Comparison of ENCODE assay signal across 18 cellular contexts in the genomic region with DNA sequence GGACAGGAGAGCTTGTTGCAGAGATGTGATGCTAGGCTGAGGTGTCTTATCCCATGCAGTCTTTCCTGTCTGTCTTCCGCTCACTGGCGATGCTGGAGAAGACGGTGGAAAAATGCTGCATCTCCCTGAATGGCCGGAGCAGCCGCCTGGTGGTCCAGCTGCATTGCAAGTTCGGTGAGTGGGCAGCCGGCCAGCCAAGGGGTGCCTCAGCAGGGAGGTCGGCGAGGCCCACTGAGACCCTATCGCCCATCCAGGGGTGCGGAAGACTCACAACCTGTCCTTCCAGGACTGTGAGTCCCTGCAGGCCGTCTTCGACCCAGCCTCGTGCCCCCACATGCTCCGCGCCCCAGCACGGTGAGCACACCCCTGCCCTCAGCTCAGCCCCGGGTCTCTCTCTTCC. TPM values are rescaled to one million over a fixed set of nuclear protein-coding genes. Genes with fewer than 3 reads are reported as not detected.
DNase-seq lines count a peak whose midpoint lies in the region; ATAC-seq and TF ChIP-seq lines count a peak whose summit lies in the region.
"Had no signal": no experiment of that assay in that cellular context is flagged by ENCODE, and none has a peak within 500 bp of the region (broad histone marks: within the 10 kb centered on the region; RNA-seq: fewer than 3 reads in every experiment).

No MANE protein-coding gene starts in this region.

- peaks cover 4% of the 10 kb centered on the region in 2 donors for H3K4me1 ChIP-seq in breast epithelium

- POLR2A ChIA-PET in MCF 10A (lab: Yijun Ruan, JAX), result interaction anchor here (0.5 to 0.6 kb wide), 2 partner anchors 27 to 38 kb away, joined by 3 to 4 read pairs; no protein-coding TSS in a partner anchor

- H3K9me3 Mint-ChIP-seq in MCF 10A (ENCODE audit: unreplicated experiment), result no peaks in the 10 kb centered on the region
- H3K9me3 Mint-ChIP-seq in activated T-helper 1 cell treated with anti-CD3 and anti-CD28 coated beads, Interleukin-12 subunit alpha, Interleukin-12 subunit beta, Interleukin-2, Interleukin-4 antibody, amounts not matched to agents 30 ng/mL and 10 ng/mL and 1 ng/mL, durations not matched to agents 14 hours and 24 hours and 36 hours, result no peaks in the 10 kb centered on the region
- no peaks in the 10 kb centered on the region for H3K9me3 Mint-ChIP-seq in naive B cell

- H3K4me3 ChIP-seq in breast epithelium, result no peak overlapping the region

- peak overlapping the region; percentile 35 for H3K4me3 Mint-ChIP-seq in MCF 10A (ENCODE audit: unreplicated experiment)
- H3K4me3 Mint-ChIP-seq in activated T-helper 1 cell treated with anti-CD3 and anti-CD28 coated beads, Interleukin-12 subunit alpha, Interleukin-12 subunit beta, Interleukin-2, Interleukin-4 antibody, amounts not matched to agents 30 ng/mL and 10 ng/mL and 1 ng/mL, durations not matched to agents 14 hours and 24 hours and 36 hours, result peak overlapping the region; percentile 90
- peak overlapping the region; percentile 45 to 82 (median 66) for H3K4me3 Mint-ChIP-seq in naive B cell

- no peaks in the 10 kb centered on the region for H3K27me3 Mint-ChIP-seq in MCF 10A (ENCODE audit: insufficient read depth, unreplicated experiment)
- H3K27me3 Mint-ChIP-seq in activated T-helper 1 cell treated with anti-CD3 and anti-CD28 coated beads, Interleukin-12 subunit alpha, Interleukin-12 subunit beta, Interleukin-2, Interleukin-4 antibody, amounts not matched to agents 30 ng/mL and 10 ng/mL and 1 ng/mL, durations not matched to agents 14 hours and 24 hours and 36 hours (ENCODE audit: insufficient read depth), result no peaks in the 10 kb centered on the region
- no peaks in the 10 kb centered on the region for H3K27me3 Mint-ChIP-seq in naive B cell

- DNase-seq in MCF 10A (ENCODE audit: unreplicated experiment) (no peak), breast epithelium (ENCODE audit: low spot score in 2 of 2) (no peak), naive B cell (no peak), NCI-H524 (lab: John Stamatoyannopoulos, UW) (no peak), kidney tubule cell (ENCODE audit: low spot score) (no peak)
- DNase-seq in activated T-helper 1 cell treated with anti-CD3 and anti-CD28 coated beads, Interleukin-12 subunit alpha, Interleukin-12 subunit beta, Interleukin-2, Interleukin-4 antibody, amounts not matched to agents 30 ng/mL and 10 ng/mL and 1 ng/mL, durations not matched to agents 14 hours and 24 hours and 36 hours (ENCODE audit: low spot score), result no peak
- DNase-seq: DMS153; MM.1S; NCI-H2081; NCI-H524 treated with DMSO at 0.1 percent for 48 hours; Peyer's patch; right lobe of liver; stimulated activated CD4-positive, alpha-beta T cell treated with anti-CD3 and anti-CD28 coated beads, Interleukin-2, amount 100 ng/mL, for 48 hours; stimulated activated CD8-positive, alpha-beta memory T cell treated with anti-CD3 and anti-CD28 coated beads, Interleukin-4, amount 100 ng/mL, for 48 hours; upper lobe of right lung; WERI-Rb-1 had no signal

- H3K36me3 Mint-ChIP-seq in MCF 10A (ENCODE audit: insufficient read depth, unreplicated experiment) (peaks cover 45% of the 10 kb centered on the region), naive B cell (no peaks in the 10 kb centered on the region)
- H3K36me3 Mint-ChIP-seq in activated T-helper 1 cell treated with anti-CD3 and anti-CD28 coated beads, Interleukin-12 subunit alpha, Interleukin-12 subunit beta, Interleukin-2, Interleukin-4 antibody, amounts not matched to agents 30 ng/mL and 10 ng/mL and 1 ng/mL, durations not matched to agents 14 hours and 24 hours and 36 hours (ENCODE audit: low read depth), result peaks cover 22% of the 10 kb centered on the region

- no TSS peak for BruUV-seq in MCF 10A (replicated peaks; lab: Mats Ljungman, UMichigan)

- intact Hi-C loops in MCF 10A (cut with micrococcal nuclease) (no loop called here), breast epithelium (cut with DNase I; ENCODE audit: low total_unique reads) (loop anchor here (5.0 to 10.0 kb wide), 2 partner anchors 36 to 111 kb away; partner anchors contain the start of genes CDK2AP2 and PITPNM1)
- intact Hi-C loops in activated T-helper 1 cell treated with anti-CD3 and anti-CD28 coated beads, Interleukin-12 subunit alpha, Interleukin-12 subunit beta, Interleukin-2, Interleukin-4 antibody, amounts not matched to agents 30 ng/mL and 10 ng/mL and 1 ng/mL, durations not matched to agents 14 hours and 24 hours and 36 hours (cut with micrococcal nuclease), result no loop called here

- H3K9me3 ChIP-seq in breast epithelium, result no peaks in the 10 kb centered on the region
- H3K9me3 ChIP-seq: Peyer's patch, right lobe of liver, upper lobe of right lung had no signal

- no peak overlapping the region for H3K27ac Mint-ChIP-seq in MCF 10A (ENCODE audit: low read depth, unreplicated experiment)
- no peak overlapping the region for H3K27ac Mint-ChIP-seq in activated T-helper 1 cell treated with anti-CD3 and anti-CD28 coated beads, Interleukin-12 subunit alpha, Interleukin-12 subunit beta, Interleukin-2, Interleukin-4 antibody, amounts not matched to agents 30 ng/mL and 10 ng/mL and 1 ng/mL, durations not matched to agents 14 hours and 24 hours and 36 hours
- H3K27ac Mint-ChIP-seq in naive B cell, result peak overlapping the region in 2 of 6 donors; percentile 32 to 81

- ATAC-seq in naive B cell (ENCODE audit: low read depth in 2 of 2), result no peak
- no peak for ATAC-seq in GM19328 (IDR thresholded peaks at IDR 0.05; ENCODE audit: unreplicated experiment)
- ATAC-seq in HG03520 (IDR thresholded peaks at IDR 0.05; ENCODE audit: unreplicated experiment), result no peak
- ATAC-seq: right lobe of liver, upper lobe of right lung had no signal

- H3K27ac ChIP-seq in breast epithelium, result no peak overlapping the region
- H3K27ac ChIP-seq: Peyer's patch, right lobe of liver, upper lobe of right lung, WERI-Rb-1 had no signal

- TF ChIP-seq POLR2A in breast epithelium (IDR thresholded peaks at IDR 0.05), result no peak

- no peaks in the 10 kb centered on the region for H3K27me3 ChIP-seq in breast epithelium
- H3K27me3 ChIP-seq: Peyer's patch, right lobe of liver, upper lobe of right lung had no signal

- H3K36me3 ChIP-seq in breast epithelium, result no peaks in the 10 kb centered on the region

- CTCF ChIA-PET in MCF 10A (lab: Yijun Ruan, JAX), result interaction anchor here (0.9 kb wide), 1 partner anchor 42 kb away, joined by 3 read pairs; no protein-coding TSS in a partner anchor

- no peak for TF ChIP-seq CTCF in MCF 10A (IDR thresholded peaks at IDR 0.05; ENCODE audit: unreplicated experiment)
- TF ChIP-seq CTCF in breast epithelium (IDR thresholded peaks at IDR 0.05), result no peak

- H3K4me1 Mint-ChIP-seq in MCF 10A (ENCODE audit: insufficient read depth, unreplicated experiment), result peaks cover 17% of the 10 kb centered on the region
- H3K4me1 Mint-ChIP-seq in activated T-helper 1 cell treated with anti-CD3 and anti-CD28 coated beads, Interleukin-12 subunit alpha, Interleukin-12 subunit beta, Interleukin-2, Interleukin-4 antibody, amounts not matched to agents 30 ng/mL and 10 ng/mL and 1 ng/mL, durations not matched to agents 14 hours and 24 hours and 36 hours (ENCODE audit: low read depth), result peaks cover 51% of the 10 kb centered on the region
- peaks cover 50 to 65% (median 58%) of the 10 kb centered on the region in 3 donors for H3K4me1 Mint-ChIP-seq in naive B cell

RNA-seq across cellular contexts. Expression of gene RAD9A, which starts 1.7 kb away (rescaled TPM):
- total RNA-seq in MCF 10A (2022) (9.9 and 18.3 TPM in 2 replicates), breast epithelium (10 to 100 TPM; 11.0 to 31.0 (median 24.6) TPM)
- total RNA-seq in activated T-helper 1 cell treated with anti-CD3 and anti-CD28 coated beads, Interleukin-12 subunit alpha, Interleukin-12 subunit beta, Interleukin-2, Interleukin-4 antibody, amounts not matched to agents 30 ng/mL and 10 ng/mL and 1 ng/mL, durations not matched to agents 14 hours and 24 hours and 36 hours, result 30.7 and 31.6 TPM in 2 replicates
- 10 to 100 TPM in 4 of 6 donors, 1 to 10 TPM in 2; 6.7 to 17.5 (median 11.0) TPM for polyA plus RNA-seq in naive B cell (ENCODE audit: low read depth in 6 of 6)

RNA-seq across cellular contexts. Expression of gene PPP1CA, which starts 8.2 kb away (rescaled TPM):
- 123 and 143 TPM in 2 replicates for total RNA-seq in MCF 10A (2022)
- 10 to 100 TPM; 73.1 to 91.9 (median 76.7) TPM for total RNA-seq in breast epithelium
- 260 and 263 TPM in 2 replicates for total RNA-seq in activated T-helper 1 cell treated with anti-CD3 and anti-CD28 coated beads, Interleukin-12 subunit alpha, Interleukin-12 subunit beta, Interleukin-2, Interleukin-4 antibody, amounts not matched to agents 30 ng/mL and 10 ng/mL and 1 ng/mL, durations not matched to agents 14 hours and 24 hours and 36 hours
- 100 to 1,000 TPM; 492 to 795 (median 530) TPM for polyA plus RNA-seq in naive B cell (ENCODE audit: low read depth in 6 of 6)

RNA-seq across cellular contexts. Expression of gene TBC1D10C, which starts 10.4 kb away (rescaled TPM):
- total RNA-seq in MCF 10A (2022) (not detected in 2 replicates), breast epithelium (1 to 10 TPM in 2 of 3 donors, under 1 TPM in 1; 0.66 to 2.0 (median 1.6) TPM)
- 131 and 135 TPM in 2 replicates for total RNA-seq in activated T-helper 1 cell treated with anti-CD3 and anti-CD28 coated beads, Interleukin-12 subunit alpha, Interleukin-12 subunit beta, Interleukin-2, Interleukin-4 antibody, amounts not matched to agents 30 ng/mL and 10 ng/mL and 1 ng/mL, durations not matched to agents 14 hours and 24 hours and 36 hours
- 100 to 1,000 TPM; 190 to 304 (median 239) TPM for polyA plus RNA-seq in naive B cell (ENCODE audit: low read depth in 6 of 6)

RNA-seq across cellular contexts. Expression of gene CLCF1, which starts 20.0 kb away (rescaled TPM):
- total RNA-seq in MCF 10A (2022), result 5.8 and 7.0 TPM in 2 replicates
- 10 to 100 TPM in 2 of 3 donors, 1 to 10 TPM in 1; 3.2 to 11.1 (median 10.2) TPM for total RNA-seq in breast epithelium
- 0.64 and 0.73 TPM in 2 replicates for total RNA-seq in activated T-helper 1 cell treated with anti-CD3 and anti-CD28 coated beads, Interleukin-12 subunit alpha, Interleukin-12 subunit beta, Interleukin-2, Interleukin-4 antibody, amounts not matched to agents 30 ng/mL and 10 ng/mL and 1 ng/mL, durations not matched to agents 14 hours and 24 hours and 36 hours
- polyA plus RNA-seq in naive B cell (ENCODE audit: low read depth in 6 of 6), result 10 to 100 TPM in 1 of 6 donors, 1 to 10 TPM in 5; 5.3 to 10.4 (median 7.7) TPM

RNA-seq across cellular contexts. Expression of gene CARNS1, which starts 22.0 kb away (rescaled TPM):
- total RNA-seq in MCF 10A (2022) (0.07 TPM in 1 of 2 replicates, not detected in the other), breast epithelium (1 to 10 TPM in 1 of 3 donors, under 1 TPM in 2; 0.16 to 4.2 (median 0.66) TPM)
- 0.62 and 0.81 TPM in 2 replicates for total RNA-seq in activated T-helper 1 cell treated with anti-CD3 and anti-CD28 coated beads, Interleukin-12 subunit alpha, Interleukin-12 subunit beta, Interleukin-2, Interleukin-4 antibody, amounts not matched to agents 30 ng/mL and 10 ng/mL and 1 ng/mL, durations not matched to agents 14 hours and 24 hours and 36 hours
- polyA plus RNA-seq in naive B cell (ENCODE audit: low read depth in 6 of 6), result 1 to 10 TPM in 5 of 6 donors, under 1 TPM in 1; 0.80 to 2.9 (median 1.7) TPM

Comparison
In these comparisons a context has a peak if more than half of its experiments do, and no peak if none do; other contexts are left out.
1. H3K4me3 Mint-ChIP-seq: peak in every context shown above with its lines; median percentile 90 in activated T-helper 1 cell treated with anti-CD3 and anti-CD28 coated beads, Interleukin-12 subunit alpha, Interleukin-12 subunit beta, Interleukin-2, Interleukin-4 antibody, amounts not matched to agents 30 ng/mL and 10 ng/mL and 1 ng/mL, durations not matched to agents 14 hours and 24 hours and 36 hours; 66 in naive B cell; 35 in MCF 10A.
2. RNA of gene TBC1D10C, which starts 10.4 kb away (total RNA-seq): 131 to 135 TPM in activated T-helper 1 cell treated with anti-CD3 and anti-CD28 coated beads, Interleukin-12 subunit alpha, Interleukin-12 subunit beta, Interleukin-2, Interleukin-4 antibody, amounts not matched to agents 30 ng/mL and 10 ng/mL and 1 ng/mL, durations not matched to agents 14 hours and 24 hours and 36 hours; 0.66 to 2.0 TPM in breast epithelium and not detected in MCF 10A; every median in the first group is over 10 times any median in the second.